Comparison of ENCODE assay signal across 22 cellular contexts in the genomic region with DNA sequence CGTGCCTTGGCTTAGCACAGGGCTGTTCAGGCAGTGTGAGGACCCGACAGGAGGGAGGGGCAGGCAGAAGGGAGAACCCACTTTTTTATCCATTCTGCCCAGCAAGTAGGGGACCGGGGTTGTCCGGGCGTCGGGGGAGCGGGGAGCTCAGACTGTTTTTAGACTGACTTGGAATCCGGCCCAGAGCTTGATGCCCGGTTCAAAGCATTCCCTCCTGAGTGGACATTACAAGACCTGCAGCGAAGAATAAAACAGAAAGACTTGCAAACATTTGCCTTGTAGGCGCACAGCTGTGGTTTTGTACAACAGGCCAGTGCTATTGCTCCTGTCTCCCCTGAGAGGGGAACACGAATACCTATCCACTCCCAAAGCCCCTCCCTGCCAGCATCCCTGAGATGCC.
DNase-seq lines count a peak whose midpoint lies in the region; ATAC-seq and TF ChIP-seq lines count a peak whose summit lies in the region.
"Had no signal": no experiment of that assay in that cellular context is flagged by ENCODE, and none has a peak within 500 bp of the region (broad histone marks: within the 10 kb centered on the region; RNA-seq: fewer than 3 reads in every experiment).

No MANE protein-coding gene starts in this region.

- H2BK5ac ChIP-seq in neuronal stem cell (ENCODE audit: low read length), result no peak overlapping the region

- H3K27me3 ChIP-seq in Panc1 (ENCODE audit: control insufficient read depth, insufficient read depth, low read length) (no peaks in the 10 kb centered on the region), neuronal stem cell (ENCODE audit: control insufficient read depth in 3 of 3, insufficient read depth in 3 of 3, low read depth in 1 of 3, low read length in 3 of 3) (peaks cover 0 to 8% (median 0%) of the 10 kb centered on the region in 3 experiments), MG63 (no peaks in the 10 kb centered on the region), sigmoid colon (no peaks in the 10 kb centered on the region)
- H3K27me3 ChIP-seq: ascending aorta had no signal

- no peaks in the 10 kb centered on the region for H3K9me3 Mint-ChIP-seq in Calu3 (ENCODE audit: low read depth, unreplicated experiment)
- H3K9me3 Mint-ChIP-seq: activated CD4-positive, alpha-beta T cell treated with anti-CD3 and anti-CD28 coated beads, Interleukin-2, amount 10 ng/mL, durations not matched to agents 7 days and 5 days had no signal

- WGBS in neuronal stem cell (ENCODE audit: extremely low coverage in 2 of 2, insufficient read length in 2 of 2, insufficient replicate concordance in 1 of 2), 2 donors, result no CpG with 5 or more reads among the region's 12 CpGs
- WGBS in sigmoid colon, 2 donors, result 79 to 87% methylated on average over 12 of the region's 12 CpGs

- no peak overlapping the region for H2AK5ac ChIP-seq in neuronal stem cell (ENCODE audit: low read depth, low read length)

- H3K23ac ChIP-seq in neuronal stem cell (ENCODE audit: low read depth, low read length, poor library complexity), result no peak overlapping the region

- TF ChIP-seq CTCF in Calu3 (IDR thresholded peaks at IDR 0.05; ENCODE audit: unreplicated experiment) (no peak), Panc1 (IDR thresholded peaks at IDR 0.05) (no peak), fibroblast of villous mesenchyme (IDR thresholded peaks at IDR 0.05; ENCODE audit: insufficient read depth, low read depth, low read length) (no peak), sigmoid colon (IDR thresholded peaks at IDR 0.05) (no peak)

- H3K4me2 ChIP-seq in neuronal stem cell (ENCODE audit: insufficient read depth, low read length, poor library complexity, severe bottlenecking), result peak overlapping the region; percentile 54
- H3K4me2 ChIP-seq: BLaER1 treated with 17β-estradiol and CSF1 and Interleukin-3, amounts not matched to agents 10 nM and 100 nM had no signal

- H3K18ac ChIP-seq in neuronal stem cell (ENCODE audit: low read length), result peak overlapping the region; percentile 90

- H3K9ac ChIP-seq in neuronal stem cell (ENCODE audit: low read depth, low read length, poor library complexity), result no peak overlapping the region
- H3K9ac ChIP-seq: BLaER1 treated with 17β-estradiol and CSF1 and Interleukin-3, amounts not matched to agents 10 nM and 100 nM; parathyroid adenoma had no signal

- H4K8ac ChIP-seq in neuronal stem cell (ENCODE audit: low read depth, low read length), result no peak overlapping the region

- no peak for TF ChIP-seq EP300 in sigmoid colon (IDR thresholded peaks at IDR 0.05)

- peak overlapping the region; percentile 82 for H2AFZ ChIP-seq in neuronal stem cell (ENCODE audit: low read length)
- H2AFZ ChIP-seq: parathyroid adenoma had no signal

- H3K4ac ChIP-seq in neuronal stem cell (ENCODE audit: low read length), result no peak overlapping the region

- no peaks in the 10 kb centered on the region for H3K36me3 ChIP-seq in Panc1 (ENCODE audit: control insufficient read depth, insufficient read depth, low read length)
- no peaks in the 10 kb centered on the region for H3K36me3 ChIP-seq in neuronal stem cell (replicated peaks in 1 of 2; ENCODE audit: control insufficient read depth in 2 of 2, insufficient read depth in 2 of 2, low read length in 2 of 2)
- H3K36me3 ChIP-seq in MG63, result no peaks in the 10 kb centered on the region
- no peaks in the 10 kb centered on the region for H3K36me3 ChIP-seq in sigmoid colon
- H3K36me3 ChIP-seq: ascending aorta; BLaER1 treated with 17β-estradiol and CSF1 and Interleukin-3, amounts not matched to agents 10 nM and 100 nM; left lung; spleen; thoracic aorta had no signal

- H3K4me3 ChIP-seq in Panc1 (ENCODE audit: low read depth in 2 of 2, low read length in 2 of 2) (no peak overlapping the region), fibroblast of villous mesenchyme (ENCODE audit: low read depth, low read length) (peak overlapping the region; percentile 5), neuronal stem cell (ENCODE audit: low read length in 2 of 2) (no peak overlapping the region), MG63 (no peak overlapping the region), sigmoid colon (no peak overlapping the region)
- H3K4me3 ChIP-seq: A549; ascending aorta; BLaER1 treated with 17β-estradiol and CSF1 and Interleukin-3, amounts not matched to agents 10 nM and 100 nM; coronary artery; left lung; spleen; thoracic aorta had no signal

- peak overlapping the region; percentile 14 for H3K27ac Mint-ChIP-seq in Calu3 (ENCODE audit: unreplicated experiment)
- H3K27ac Mint-ChIP-seq: activated CD4-positive, alpha-beta T cell treated with anti-CD3 and anti-CD28 coated beads, Interleukin-2, amount 10 ng/mL, durations not matched to agents 7 days and 5 days had no signal

- H3K9me3 ChIP-seq in Panc1 (ENCODE audit: control insufficient read depth, insufficient read depth, low read depth, low read length) (no peaks in the 10 kb centered on the region), neuronal stem cell (replicated peaks in 1 of 2; ENCODE audit: control insufficient read depth in 2 of 2, insufficient read depth in 1 of 2, low read depth in 1 of 2, low read length in 2 of 2) (no peaks in the 10 kb centered on the region), MG63 (no peaks in the 10 kb centered on the region), sigmoid colon (no peaks in the 10 kb centered on the region)
- H3K9me3 ChIP-seq: A549; ascending aorta; BLaER1 treated with 17β-estradiol and CSF1 and Interleukin-3, amounts not matched to agents 10 nM and 100 nM; left lung; spleen; thoracic aorta had no signal

- no peak overlapping the region for H2BK15ac ChIP-seq in neuronal stem cell (ENCODE audit: low read length)

- no peaks in the 10 kb centered on the region for H3K27me3 Mint-ChIP-seq in Calu3 (ENCODE audit: unreplicated experiment)

- POLR2A ChIA-PET in Panc1 (lab: Charles Lee) (interaction anchor here (0.6 kb wide), 1 partner anchor 614 kb away, joined by 3 read pairs; no protein-coding TSS in a partner anchor), HEK293T (lab: Yijun Ruan, JAX) (no interaction called here)

- no peak overlapping the region for H2BK12ac ChIP-seq in neuronal stem cell (ENCODE audit: low read length)

- CTCF ChIA-PET in Calu3 (lab: Charles Lee), result no interaction called here
- CTCF ChIA-PET in Panc1 (lab: Charles Lee), result no interaction called here
- CTCF ChIA-PET in HEK293T (lab: Yijun Ruan, JAX), result no interaction called here

- H2BK120ac ChIP-seq in neuronal stem cell (ENCODE audit: low read depth, low read length), result no peak overlapping the region

- TF ChIP-seq POLR2A in sigmoid colon (IDR thresholded peaks at IDR 0.05), result no peak

- peaks cover 5% of the 10 kb centered on the region; the same call in 1 of the 2 replicates for H3K4me1 ChIP-seq in Panc1 (ENCODE audit: control insufficient read depth, insufficient read depth, low read length)
- peaks cover 20 to 22% of the 10 kb centered on the region in 2 donors for H3K4me1 ChIP-seq in neuronal stem cell (ENCODE audit: control insufficient read depth in 2 of 2, insufficient read depth in 1 of 2, low read depth in 1 of 2, low read length in 2 of 2)
- H3K4me1 ChIP-seq in sigmoid colon, result peaks cover 0 to 29% (median 13%) of the 10 kb centered on the region in 4 donors
- H3K4me1 ChIP-seq: ascending aorta, parathyroid adenoma had no signal

- DNase-seq in Calu3 (no peak), Panc1 (ENCODE audit: low read depth, low spot score) (no peak), fibroblast of villous mesenchyme (ENCODE audit: low read depth) (no peak), neuronal stem cell (ENCODE audit: low spot score) (peak; percentile 12), MG63 (no peak), DMS 273 treated with DMSO at 0.1 percent for 48 hours (lab: John Stamatoyannopoulos, UW) (no peak), sigmoid colon (no peak), HEK293T (ENCODE audit: extremely low spot score) (no peak)
- DNase-seq: activated CD4-positive, alpha-beta T cell treated with anti-CD3 and anti-CD28 coated beads, Interleukin-2, amount 10 ng/mL, durations not matched to agents 7 days and 5 days; activated naive CD4-positive, alpha-beta T cell treated with Interleukin-2 at 50 U/mL for 16 hours; MV-4-11; NCI-H1930; NCI-H345; NK-92 treated with Interleukin-12 subunit alpha and Interleukin-12 subunit beta, amount 100 ng/mL, for 24 hours; spleen had no signal

- no peaks in the 10 kb centered on the region for H3K79me1 ChIP-seq in neuronal stem cell (ENCODE audit: low read depth, low read length)

- intact Hi-C loops in Calu3 (cut with micrococcal nuclease; ENCODE audit: unreplicated experiment), result no loop called here
- intact Hi-C loops in Panc1 (cut with micrococcal nuclease; ENCODE audit: unreplicated experiment), result loop anchor here (10.0 kb wide), 1 partner anchor 160 kb away; the partner anchor contains the start of gene HES1
- intact Hi-C loops in sigmoid colon (cut with DNase I), result no loop called here

- H3K27ac ChIP-seq in Panc1 (ENCODE audit: low read length) (no peak overlapping the region), neuronal stem cell (replicated peaks; ENCODE audit: low read length) (peak overlapping the region; percentile 55), sigmoid colon (peak overlapping the region in 2 of 4 donors; percentile 14 to 60)
- H3K27ac ChIP-seq: ascending aorta; BLaER1 treated with 17β-estradiol and CSF1 and Interleukin-3, amounts not matched to agents 10 nM and 100 nM; coronary artery; left lung; parathyroid adenoma; spleen; thoracic aorta had no signal

- H3K4me3 Mint-ChIP-seq in Calu3 (ENCODE audit: low read depth, unreplicated experiment), result no peak overlapping the region
- H3K4me3 Mint-ChIP-seq: activated CD4-positive, alpha-beta T cell treated with anti-CD3 and anti-CD28 coated beads, Interleukin-2, amount 10 ng/mL, durations not matched to agents 7 days and 5 days had no signal

- no peak overlapping the region for H3K14ac ChIP-seq in neuronal stem cell (ENCODE audit: low read length)

- BruUV-seq in Calu3 (replicated peaks; lab: Mats Ljungman, UMichigan) (no TSS peak), Panc1 (replicated peaks; lab: Mats Ljungman, UMichigan) (no TSS peak)

- 0 out of 2 replicates have a peak, but pooled peaks have one; percentile 31 for ATAC-seq in Panc1

- no peaks in the 10 kb centered on the region for H3K36me3 Mint-ChIP-seq in Calu3 (ENCODE audit: insufficient read depth, unreplicated experiment)

- H3K4me1 Mint-ChIP-seq in Calu3 (ENCODE audit: low read depth, unreplicated experiment), result peaks cover 60% of the 10 kb centered on the region

- H4K91ac ChIP-seq in neuronal stem cell (ENCODE audit: low read depth, low read length, poor library complexity), result no peak overlapping the region

- in situ Hi-C loops in Panc1 (cut with HindIII; ENCODE audit: low pct_unique_long_range_greater_than_20kb, low sequenced_read_pairs), result no loop called here

TF ChIP-seq in HEK293T, 16 proteins besides CTCF, POLR2A, EP300 and RAD21 (continues in another document):
- TF ChIP-seq SUZ12 (IDR thresholded peaks at IDR 0.05), result no peak
- TF ChIP-seq ZNF384 (IDR thresholded peaks at IDR 0.05), result no peak
- no peak for TF ChIP-seq LEF1 (IDR thresholded peaks at IDR 0.05; ENCODE audit: borderline replicate concordance)
- no peak for TF ChIP-seq BHLHE40 (IDR thresholded peaks at IDR 0.05; ENCODE audit: borderline replicate concordance)
- TF ChIP-seq ELF4 (IDR thresholded peaks at IDR 0.05), result no peak
- TF ChIP-seq CTBP1 (IDR thresholded peaks at IDR 0.05; ENCODE audit: borderline replicate concordance), result no peak
- no peak for TF ChIP-seq SP1 (IDR thresholded peaks at IDR 0.05)
- TF ChIP-seq L3MBTL2 (conservative IDR thresholded peaks at IDR 0.05), result no peak
- TF ChIP-seq HDGF (IDR thresholded peaks at IDR 0.05; ENCODE audit: borderline replicate concordance), result no peak
